ENCODE assay signal across 8 cellular contexts in genomic region chr19:17282488-17283256, GRCh38. TPM values are rescaled to one million over a fixed set of nuclear protein-coding genes. Genes with fewer than 3 reads are reported as not detected.
DNase-seq lines count a peak whose midpoint lies in the region; ATAC-seq and TF ChIP-seq lines count a peak whose summit lies in the region.

No MANE protein-coding gene starts in this region.

- H3K36me3 Mint-ChIP-seq in nephron progenitor cell (ENCODE audit: low read depth) = peaks cover 19% of the 10 kb centered on the region

- no peak overlapping the region for H3K23ac ChIP-seq in IMR-90 (ENCODE audit: low read depth, low read length)

- no peak overlapping the region for H3K27ac ChIP-seq in IMR-90 (ENCODE audit: insufficient read depth, low read length)

- no TSS peak for BruUV-seq in IMR-90 (replicated peaks; lab: Mats Ljungman, UMichigan)

- WGBS in IMR-90 (ENCODE audit: extremely low coverage in 2 of 2, insufficient read length in 1 of 2), 2 experiments = 13% methylated on average over 33 of the region's 49 CpGs; no CpG with 5 or more reads in 1 of the 2 experiments

- in situ Hi-C loops in IMR-90 (cut with MboI; ENCODE audit: low sequenced_read_pairs) = loop anchor here (10.0 kb wide), 1 partner anchor 78 kb away; no protein-coding TSS in a partner anchor

- POLR2A ChIA-PET in IMR-90 (lab: Charles Lee; ENCODE audit: unreplicated experiment) = no interaction called here

- intact Hi-C loops in IMR-90 (cut with micrococcal nuclease) = loop anchor here (1.0 to 10.0 kb wide), 4 partner anchors 77 to 508 kb away; no protein-coding TSS in a partner anchor

- H4K5ac ChIP-seq in IMR-90 (ENCODE audit: low read depth, low read length) = no peak overlapping the region

- ATAC-seq in GM19043 (IDR thresholded peaks at IDR 0.05; ENCODE audit: low read depth, unreplicated experiment) (peak; percentile 70), IMR-90 (ENCODE audit: low read depth) (peak; percentile 96)
- ATAC-seq in stimulated activated naive CD8-positive, alpha-beta T cell treated with anti-CD3 and anti-CD28 coated beads, Interleukin-15, Interleukin-2, amounts not matched to agents 100 U/mL and 50 U/mL, for 24 hours = peak; percentile 89

- peak overlapping the region in 1 of 2 experiments; percentile 6; a peak in 1 of 4 replicates for H4K8ac ChIP-seq in IMR-90 (ENCODE audit: low read depth in 2 of 2, low read length in 2 of 2)

- H4K91ac ChIP-seq in IMR-90 (ENCODE audit: insufficient read depth, low read depth, low read length) = no peak overlapping the region

- no peak for TF ChIP-seq POLR2A in IMR-90 (IDR thresholded peaks at IDR 0.05; ENCODE audit: low read depth, low read length)

- no peaks in the 10 kb centered on the region for H3K79me1 ChIP-seq in IMR-90 (ENCODE audit: low read depth in 1 of 2, low read length in 2 of 2)

- DNase-seq in AG10803 (ENCODE audit: low read depth) (peak; percentile 60), IMR-90 (peak; percentile 62), fibroblast of pulmonary artery (ENCODE audit: low read depth) (peak; percentile 79), nephron progenitor cell (peak; percentile 93)
- peak; percentile 84 to 89 for DNase-seq in activated T-cell treated with anti-CD3 and anti-CD28 coated beads, Interleukin-2, amount 50 U/mL, for 48 hours
- peak; percentile 89 for DNase-seq in stimulated activated naive CD8-positive, alpha-beta T cell treated with anti-CD3 and anti-CD28 coated beads, Interleukin-15, Interleukin-2, amounts not matched to agents 100 U/mL and 50 U/mL, for 24 hours

- peaks cover 38% of the 10 kb centered on the region for H3K27me3 Mint-ChIP-seq in nephron progenitor cell (ENCODE audit: low read depth, poor library complexity)

- H3K14ac ChIP-seq in IMR-90 (replicated peaks; ENCODE audit: low read depth, low read length) = 0 out of 2 replicates have a peak overlapping the region, but pooled peaks have one; percentile 40

- H3K27ac Mint-ChIP-seq in nephron progenitor cell = no peak overlapping the region

- H2AK9ac ChIP-seq in IMR-90 (replicated peaks; ENCODE audit: low read depth, low read length, poor library complexity) = peak overlapping the region; percentile 62

- H3K27me3 ChIP-seq in IMR-90 (ENCODE audit: control insufficient read depth, insufficient read depth, low read length) = no peaks in the 10 kb centered on the region

- no peaks in the 10 kb centered on the region for H3K9me3 Mint-ChIP-seq in nephron progenitor cell

- H3K9me1 ChIP-seq in IMR-90 (ENCODE audit: insufficient read depth, low read length) = no peaks in the 10 kb centered on the region

- peak overlapping the region; percentile 45 for H3K4me3 ChIP-seq in AG10803 (ENCODE audit: low read length)
- peak overlapping the region; percentile 32 for H3K4me3 ChIP-seq in IMR-90 (ENCODE audit: insufficient read depth, low read depth, low read length)
- H3K4me3 ChIP-seq in fibroblast of pulmonary artery (replicated peaks; ENCODE audit: low read depth, low read length) = peak overlapping the region; percentile 42

- H3K9me3 ChIP-seq in IMR-90 (ENCODE audit: control insufficient read depth, insufficient read depth, low read length) = no peaks in the 10 kb centered on the region

- H3K18ac ChIP-seq in IMR-90 (ENCODE audit: low read depth, low read length) = no peak overlapping the region

- H3K4me3 Mint-ChIP-seq in nephron progenitor cell = peak overlapping the region; percentile 76

- H2AK5ac ChIP-seq in IMR-90 (ENCODE audit: low read depth, low read length) = no peak overlapping the region

- H3K4me2 ChIP-seq in IMR-90 (ENCODE audit: low read depth, low read length) = peak overlapping the region; percentile 71

- peaks cover 6% of the 10 kb centered on the region for H3K36me3 ChIP-seq in IMR-90 (ENCODE audit: control insufficient read depth, insufficient read depth, low read length)

- CTCF ChIA-PET in IMR-90 (lab: Yijun Ruan, JAX) = interaction anchor here (1.2 kb wide), 1 partner anchor 48 kb away, joined by 3 read pairs; no protein-coding TSS in a partner anchor

- H2BK20ac ChIP-seq in IMR-90 (ENCODE audit: low read depth, low read length) = no peak overlapping the region

- no peaks in the 10 kb centered on the region for H3K4me1 ChIP-seq in IMR-90 (ENCODE audit: control insufficient read depth, insufficient read depth, low read length)

- no peak overlapping the region for H3K9ac ChIP-seq in IMR-90 (ENCODE audit: low read depth, low read length)

- TF ChIP-seq RAD21 in IMR-90 (IDR thresholded peaks at IDR 0.05; ENCODE audit: low read length) = peak; percentile 89

- dilution Hi-C loops in IMR-90 (cut with HindIII; ENCODE audit: low sequenced_read_pairs, unreplicated experiment) = no loop called here

- H2BK15ac ChIP-seq in IMR-90 (ENCODE audit: low read depth, low read length) = no peak overlapping the region

- no peak overlapping the region for H2BK5ac ChIP-seq in IMR-90 (ENCODE audit: low read depth, low read length, poor library complexity, severe bottlenecking)

- H4K20me1 ChIP-seq in IMR-90 (ENCODE audit: insufficient read depth, low read length) = no peaks in the 10 kb centered on the region

- H3K4ac ChIP-seq in IMR-90 (ENCODE audit: low read depth, low read length) = no peak overlapping the region; the same call in 1 of the 2 replicates

- peak; percentile 70 for TF ChIP-seq CTCF in AG10803 (conservative IDR thresholded peaks at IDR 0.05; ENCODE audit: low read length)
- TF ChIP-seq CTCF in IMR-90 (conservative IDR thresholded peaks at IDR 0.05; ENCODE audit: low read depth, low read length) = peak; percentile 91
- TF ChIP-seq CTCF in fibroblast of pulmonary artery (IDR thresholded peaks at IDR 0.05; ENCODE audit: low read length, missing control alignments) = peak; percentile 73
- TF ChIP-seq CTCF in nephron progenitor cell (IDR thresholded peaks at IDR 0.05) = peak; percentile 93

- H3K56ac ChIP-seq in IMR-90 (ENCODE audit: extremely low read depth, insufficient read depth, low read length) = no peak overlapping the region

- peaks cover 5% of the 10 kb centered on the region for H3K4me1 Mint-ChIP-seq in nephron progenitor cell

- H2AFZ ChIP-seq in IMR-90 (replicated peaks; ENCODE audit: low read length, poor library complexity) = peak overlapping the region; percentile 79

- H2BK120ac ChIP-seq in IMR-90 (ENCODE audit: low read depth, low read length) = no peak overlapping the region

TF ChIP-seq in IMR-90, 13 proteins besides CTCF, POLR2A, EP300 and RAD21:
- peak; percentile 70 for TF ChIP-seq SMC3 (IDR thresholded peaks at IDR 0.05; ENCODE audit: low read depth, low read length)
- TF ChIP-seq MAZ (IDR thresholded peaks at IDR 0.05; ENCODE audit: borderline replicate concordance, low read depth, low read length) = peak; percentile 66; the same call in 1 of the 2 replicates
- TF ChIP-seq NFE2L2 (IDR thresholded peaks at IDR 0.05; ENCODE audit: low read depth, low read length) = no peak
TF ChIP-seq in IMR-90: peak in this region for 2.

TF ChIP-seq in PFSK-1, 5 proteins besides CTCF, POLR2A, EP300 and RAD21:
- TF ChIP-seq POLR2AphosphoS5 (IDR thresholded peaks at IDR 0.05; ENCODE audit: low read depth, low read length) (no peak), TAF1 (IDR thresholded peaks at IDR 0.05; ENCODE audit: borderline replicate concordance, insufficient read depth, low read length) (no peak), FOXP2 (optimal IDR thresholded peaks at IDR 0.05; ENCODE audit: borderline replicate concordance, extremely low read depth, extremely low read length, insufficient read depth) (peak; percentile 92)

RNA-seq across cellular contexts. Expression of gene ANKLE1, which starts 1.0 kb away (rescaled TPM):
- under 0.01 and 0.28 TPM in 2 replicates for total RNA-seq in IMR-90 (2012; rRNA removed)
- 0.87 and 1.0 TPM in 2 replicates for polyA plus RNA-seq in IMR-90 (2012; rRNA removed)
- 0.21 and 0.33 TPM in 2 replicates for polyA plus RNA-seq in IMR-90 (2012; cell fraction: cytosol; rRNA removed)
- 3.9 and 9.0 TPM in 2 replicates for polyA plus RNA-seq in IMR-90 (2012; cell fraction: nucleus; rRNA removed; ENCODE audit: low replicate concordance)
- polyA plus RNA-seq in PFSK-1 (2012; ENCODE audit: insufficient read length, low read depth) = 1.8 TPM

RNA-seq across cellular contexts. Expression of gene BABAM1, which starts 15.4 kb away (rescaled TPM):
- 76.7 and 101 TPM in 2 replicates for total RNA-seq in IMR-90 (2012; rRNA removed)
- polyA plus RNA-seq in IMR-90 (2012; rRNA removed) = 95.1 and 106 TPM in 2 replicates
- 102 and 118 TPM in 2 replicates for polyA plus RNA-seq in IMR-90 (2012; cell fraction: cytosol; rRNA removed)
- polyA plus RNA-seq in IMR-90 (2012; cell fraction: nucleus; rRNA removed; ENCODE audit: low replicate concordance) = 135 and 157 TPM in 2 replicates
- 113 TPM for polyA plus RNA-seq in PFSK-1 (2012; ENCODE audit: insufficient read length, low read depth)

RNA-seq across cellular contexts. Expression of gene USHBP1, which starts 18.1 kb away (rescaled TPM):
- not detected in 2 replicates for total RNA-seq in IMR-90 (2012; rRNA removed)
- polyA plus RNA-seq in IMR-90 (2012; rRNA removed) = not detected in 2 replicates
- not detected in 2 replicates for polyA plus RNA-seq in IMR-90 (2012; cell fraction: cytosol; rRNA removed)
- 0.05 and 0.07 TPM in 2 replicates for polyA plus RNA-seq in IMR-90 (2012; cell fraction: nucleus; rRNA removed; ENCODE audit: low replicate concordance)
- 0.93 TPM for polyA plus RNA-seq in PFSK-1 (2012; ENCODE audit: insufficient read length, low read depth)

RNA-seq across cellular contexts. Expression of gene ABHD8, which starts 20.6 kb away (rescaled TPM):
- total RNA-seq in IMR-90 (2012; rRNA removed) = 3.6 and 3.9 TPM in 2 replicates
- polyA plus RNA-seq in IMR-90 (2012; rRNA removed) = 10.2 and 11.4 TPM in 2 replicates
- 8.5 and 19.6 TPM in 2 replicates for polyA plus RNA-seq in IMR-90 (2012; cell fraction: cytosol; rRNA removed)
- 4.4 and 10.7 TPM in 2 replicates for polyA plus RNA-seq in IMR-90 (2012; cell fraction: nucleus; rRNA removed; ENCODE audit: low replicate concordance)
- polyA plus RNA-seq in PFSK-1 (2012; ENCODE audit: insufficient read length, low read depth) = 13.0 TPM

RNA-seq across cellular contexts. Expression of gene MRPL34, which starts 23.0 kb away (rescaled TPM):
- 7.3 and 17.2 TPM in 2 replicates for total RNA-seq in IMR-90 (2012; rRNA removed)
- 31.7 and 37.0 TPM in 2 replicates for polyA plus RNA-seq in IMR-90 (2012; rRNA removed)
- 87.8 and 125 TPM in 2 replicates for polyA plus RNA-seq in IMR-90 (2012; cell fraction: cytosol; rRNA removed)
- 22.6 and 29.1 TPM in 2 replicates for polyA plus RNA-seq in IMR-90 (2012; cell fraction: nucleus; rRNA removed; ENCODE audit: low replicate concordance)
- polyA plus RNA-seq in PFSK-1 (2012; ENCODE audit: insufficient read length, low read depth) = 160 TPM
